Comparison of ENCODE assay signal across 11 cellular contexts in genomic region chr2:174025271-174026121, GRCh38.
DNase-seq lines count a peak whose midpoint lies in the region; ATAC-seq and TF ChIP-seq lines count a peak whose summit lies in the region.
"Had no signal": no experiment of that assay in that cellular context is flagged by ENCODE, and none has a peak within 500 bp of the region (broad histone marks: within the 10 kb centered on the region; RNA-seq: fewer than 3 reads in every experiment).

No MANE protein-coding gene starts in this region.

- H3K4me3 Mint-ChIP-seq in nephron: peak overlapping the region; percentile 40 to 75 (median 55)
- H3K4me3 Mint-ChIP-seq in T-helper 17 cell: no peak overlapping the region
- H3K4me3 Mint-ChIP-seq: activated naive CD4-positive, alpha-beta T cell treated with anti-CD3 and anti-CD28 coated beads, Interleukin-2, amount 50 U/mL, for 24 hours; CD4-positive, alpha-beta T cell had no signal

- no peak for TF ChIP-seq CTCF in esophagus muscularis mucosa (IDR thresholded peaks at IDR 0.05)
- no peak for TF ChIP-seq CTCF in nephron (IDR thresholded peaks at IDR 0.05; ENCODE audit: unreplicated experiment in 3 of 3)

- no peak for TF ChIP-seq POLR2A in esophagus muscularis mucosa (IDR thresholded peaks at IDR 0.05; ENCODE audit: low read depth)

- no peaks in the 10 kb centered on the region for H3K27me3 Mint-ChIP-seq in nephron (ENCODE audit: low read depth)
- H3K27me3 Mint-ChIP-seq in T-helper 17 cell: peaks cover 6% of the 10 kb centered on the region
- H3K27me3 Mint-ChIP-seq: activated naive CD4-positive, alpha-beta T cell treated with anti-CD3 and anti-CD28 coated beads, Interleukin-2, amount 50 U/mL, for 24 hours; CD4-positive, alpha-beta T cell had no signal

- no peaks in the 10 kb centered on the region for H3K27me3 ChIP-seq in esophagus muscularis mucosa

- H3K9me3 ChIP-seq in esophagus muscularis mucosa (no peaks in the 10 kb centered on the region), T-helper 17 cell (ENCODE audit: control insufficient read depth, low read length, poor library complexity, severe bottlenecking) (no peaks in the 10 kb centered on the region)

- DNase-seq in AG08395 (ENCODE audit: low spot score): peak; percentile 67
- DNase-seq in NOMO-1 treated with dmso at 0.1 percent for 144 hours (lab: John Stamatoyannopoulos, UW; ENCODE audit: unreplicated experiment): peak; percentile 10
- DNase-seq in esophagus muscularis mucosa (ENCODE audit: extremely low spot score): peak; percentile 96
- DNase-seq in T-helper 17 cell: no peak
- DNase-seq in stimulated activated CD4-positive, alpha-beta T cell treated with anti-CD3 and anti-CD28 coated beads, Interleukin-4, amount 100 ng/mL, for 24 hours: no peak
- DNase-seq in RKO (ENCODE audit: low spot score): no peak
- no peak for DNase-seq in NCI-H82 (lab: John Stamatoyannopoulos, UW)
- DNase-seq: CD4-positive, alpha-beta T cell; NK-92 treated with Interleukin-12 subunit alpha and Interleukin-12 subunit beta, amount 100 ng/mL, for 24 hours had no signal

- intact Hi-C loops in esophagus muscularis mucosa (cut with DNase I): no loop called here

- H3K27ac Mint-ChIP-seq in nephron: peak overlapping the region; percentile 97 to 100 (median 100)
- no peak overlapping the region for H3K27ac Mint-ChIP-seq in T-helper 17 cell
- H3K27ac Mint-ChIP-seq: activated naive CD4-positive, alpha-beta T cell treated with anti-CD3 and anti-CD28 coated beads, Interleukin-2, amount 50 U/mL, for 24 hours; CD4-positive, alpha-beta T cell had no signal

- H3K4me1 Mint-ChIP-seq in nephron (peaks cover 69% of the 10 kb centered on the region), T-helper 17 cell (peaks cover 14% of the 10 kb centered on the region)
- H3K4me1 Mint-ChIP-seq: activated naive CD4-positive, alpha-beta T cell treated with anti-CD3 and anti-CD28 coated beads, Interleukin-2, amount 50 U/mL, for 24 hours had no signal

- H3K36me3 Mint-ChIP-seq in nephron (ENCODE audit: low read depth) (no peaks in the 10 kb centered on the region), T-helper 17 cell (ENCODE audit: low read depth) (no peaks in the 10 kb centered on the region)
- H3K36me3 Mint-ChIP-seq: activated naive CD4-positive, alpha-beta T cell treated with anti-CD3 and anti-CD28 coated beads, Interleukin-2, amount 50 U/mL, for 24 hours had no signal

- H3K36me3 ChIP-seq in esophagus muscularis mucosa: no peaks in the 10 kb centered on the region

- 68% methylated on average over 41 of the region's 47 CpGs for WGBS in esophagus muscularis mucosa

- TF ChIP-seq EP300 in esophagus muscularis mucosa (IDR thresholded peaks at IDR 0.05): no peak

- ATAC-seq in T-helper 17 cell: no peak

- peak overlapping the region; percentile 7 to 32 (median 10) for H3K4me3 ChIP-seq in esophagus muscularis mucosa

- H3K9me3 Mint-ChIP-seq in nephron: no peaks in the 10 kb centered on the region
- H3K9me3 Mint-ChIP-seq: activated naive CD4-positive, alpha-beta T cell treated with anti-CD3 and anti-CD28 coated beads, Interleukin-2, amount 50 U/mL, for 24 hours; CD4-positive, alpha-beta T cell had no signal

- H3K4me1 ChIP-seq in esophagus muscularis mucosa: peaks cover 33 to 44% (median 35%) of the 10 kb centered on the region in 4 donors

- H3K27ac ChIP-seq in esophagus muscularis mucosa (replicated peaks in 1 of 4): peak overlapping the region; percentile 65 to 72 (median 68)

Comparison
In these comparisons a context has a peak if more than half of its experiments do, and no peak if none do; other contexts are left out.
1. DNase-seq: peak in AG08395 (single experiment), NOMO-1 treated with dmso at 0.1 percent for 144 hours (single experiment) and esophagus muscularis mucosa (single experiment); none in T-helper 17 cell (0 of 3), stimulated activated CD4-positive, alpha-beta T cell treated with anti-CD3 and anti-CD28 coated beads, Interleukin-4, amount 100 ng/mL, for 24 hours (single experiment), RKO (single experiment) and NCI-H82 (single experiment).